16 cellular contexts compared by ENCODE assay signal in the genomic region with DNA sequence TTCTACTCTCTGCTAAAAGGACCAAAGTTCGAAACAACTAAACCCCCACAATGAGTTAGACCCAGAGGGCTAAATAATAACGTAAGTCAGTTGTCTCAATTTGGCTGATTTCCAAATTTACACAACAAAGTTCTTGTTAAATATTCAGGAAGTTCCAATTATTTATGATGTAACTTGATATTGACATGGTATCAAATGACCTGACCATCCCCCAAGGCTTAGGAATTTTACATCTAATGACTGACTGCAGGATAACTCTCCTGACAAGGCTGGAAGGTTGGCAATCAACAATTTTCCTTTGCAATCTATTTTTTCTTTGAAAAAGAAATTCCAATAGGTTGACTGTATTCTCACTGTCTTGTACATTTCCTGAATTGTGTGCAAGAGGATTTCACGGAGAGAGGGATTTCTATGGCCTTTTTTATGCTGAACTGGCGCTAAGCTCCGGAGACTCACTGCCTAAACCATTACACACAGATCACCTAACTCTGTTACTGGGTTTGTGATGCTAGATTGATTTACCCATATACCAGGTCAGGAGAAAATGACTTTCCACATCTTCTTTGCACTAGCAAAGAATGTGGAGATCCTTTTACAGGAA. TPM values are rescaled to one million over a fixed set of nuclear protein-coding genes. Genes with fewer than 3 reads are reported as not detected.
DNase-seq lines count a peak whose midpoint lies in the region; ATAC-seq and TF ChIP-seq lines count a peak whose summit lies in the region.
"Had no signal": no experiment of that assay in that cellular context is flagged by ENCODE, and none has a peak within 500 bp of the region (broad histone marks: within the 10 kb centered on the region; RNA-seq: fewer than 3 reads in every experiment).

No MANE protein-coding gene starts in this region.

- peak overlapping the region; percentile 29 for H3K27ac ChIP-seq in A673 (ENCODE audit: low read depth, low read length, poor library complexity, severe bottlenecking)
- H3K27ac ChIP-seq: breast epithelium had no signal

- no peaks in the 10 kb centered on the region for H3K36me3 ChIP-seq in A673 (ENCODE audit: insufficient read depth, low read length, poor library complexity, severe bottlenecking)
- H3K36me3 ChIP-seq: breast epithelium had no signal

- peak; percentile 85 for DNase-seq in A673 (ENCODE audit: low spot score)
- DNase-seq in NCI-H1105 (lab: John Stamatoyannopoulos, UW), result peak; percentile 98
- DNase-seq in foreskin melanocyte, result peak; percentile 93
- no peak for DNase-seq in GOT3 (lab: John Stamatoyannopoulos, UW)
- no peak for DNase-seq in NCI-H446 (lab: John Stamatoyannopoulos, UW)
- no peak for DNase-seq in activated naive CD8-positive, alpha-beta T cell treated with anti-CD3 and anti-CD28 coated beads, Interleukin-2, amount 50 U/mL, for 24 hours
- DNase-seq: activated effector memory CD4-positive, alpha-beta T cell treated with anti-CD3 and anti-CD28 coated beads, Interleukin-2, amount 50 U/mL, for 16 hours; effector CD8-positive, alpha-beta T cell; NCI-H524; occipital lobe; Right ventricle myocardium superior; substantia nigra had no signal

- no TSS peak for BruUV-seq in A673 (replicated peaks; lab: Mats Ljungman, UMichigan)

- no peaks in the 10 kb centered on the region for H3K4me1 Mint-ChIP-seq in activated naive CD8-positive, alpha-beta T cell treated with anti-CD3 and anti-CD28 coated beads, Interleukin-2, amount 50 U/mL, for 24 hours
- H3K4me1 Mint-ChIP-seq: memory B cell had no signal

- no peak overlapping the region for H3K4me3 Mint-ChIP-seq in activated naive CD8-positive, alpha-beta T cell treated with anti-CD3 and anti-CD28 coated beads, Interleukin-2, amount 50 U/mL, for 24 hours
- H3K4me3 Mint-ChIP-seq: memory B cell had no signal

- ATAC-seq in activated naive CD8-positive, alpha-beta T cell treated with anti-CD3 and anti-CD28 coated beads, Interleukin-2, amount 50 U/mL, for 24 hours, result no peak
- ATAC-seq in HG03439 (IDR thresholded peaks at IDR 0.05; ENCODE audit: unreplicated experiment), result no peak

- intact Hi-C loops in A673 (cut with micrococcal nuclease; ENCODE audit: unreplicated experiment), result no loop called here

- H3K9me3 Mint-ChIP-seq in activated naive CD8-positive, alpha-beta T cell treated with anti-CD3 and anti-CD28 coated beads, Interleukin-2, amount 50 U/mL, for 24 hours, result no peaks in the 10 kb centered on the region

- POLR2A ChIA-PET in A673 (lab: Charles Lee; ENCODE audit: low non-redundant PET), result no interaction called here

- no peak overlapping the region for H3K4me3 ChIP-seq in A673 (ENCODE audit: low read depth, low read length, poor library complexity, severe bottlenecking)
- H3K4me3 ChIP-seq: breast epithelium had no signal

- no peaks in the 10 kb centered on the region for H3K27me3 ChIP-seq in A673 (replicated peaks; ENCODE audit: insufficient read depth, low read depth, low read length, poor library complexity)
- H3K27me3 ChIP-seq: breast epithelium had no signal

- H3K36me3 Mint-ChIP-seq in activated naive CD8-positive, alpha-beta T cell treated with anti-CD3 and anti-CD28 coated beads, Interleukin-2, amount 50 U/mL, for 24 hours (ENCODE audit: low read depth), result no peaks in the 10 kb centered on the region

- peaks cover 24% of the 10 kb centered on the region for H3K4me1 ChIP-seq in A673 (ENCODE audit: insufficient read depth, low read length, poor library complexity, severe bottlenecking)
- H3K4me1 ChIP-seq: breast epithelium had no signal

- CTCF ChIA-PET in A673 (lab: Charles Lee), result no interaction called here

- peaks cover 3% of the 10 kb centered on the region for H3K27me3 Mint-ChIP-seq in activated naive CD8-positive, alpha-beta T cell treated with anti-CD3 and anti-CD28 coated beads, Interleukin-2, amount 50 U/mL, for 24 hours

- no peak overlapping the region for H3K27ac Mint-ChIP-seq in activated naive CD8-positive, alpha-beta T cell treated with anti-CD3 and anti-CD28 coated beads, Interleukin-2, amount 50 U/mL, for 24 hours
- H3K27ac Mint-ChIP-seq: memory B cell had no signal

- TF ChIP-seq CTCF in A673 (conservative IDR thresholded peaks at IDR 0.05; ENCODE audit: low read depth, low read length), result no peak

- no peaks in the 10 kb centered on the region for H3K9me3 ChIP-seq in A673 (ENCODE audit: low read depth, low read length, poor library complexity, severe bottlenecking)
- H3K9me3 ChIP-seq: breast epithelium had no signal

TF ChIP-seq in PFSK-1, 5 proteins besides CTCF, POLR2A, EP300 and RAD21:
- TF ChIP-seq POLR2AphosphoS5 (IDR thresholded peaks at IDR 0.05; ENCODE audit: low read depth, low read length), result no peak
- peak; percentile 24; the same call in 1 of the 2 replicates for TF ChIP-seq TAF1 (IDR thresholded peaks at IDR 0.05; ENCODE audit: borderline replicate concordance, insufficient read depth, low read length)

RNA-seq across cellular contexts. Expression of a gene that starts 9.6 kb away (rescaled TPM):
- total RNA-seq in A673 (2021), result 25.3 and 31.0 TPM in 2 replicates
- 7.0 TPM for polyA plus RNA-seq in PFSK-1 (2012; ENCODE audit: insufficient read length, low read depth)

Comparison
In these comparisons a context has a peak if more than half of its experiments do, and no peak if none do; other contexts are left out.
1. DNase-seq: peak in A673 (single experiment), NCI-H1105 (single experiment) and foreskin melanocyte (single experiment); none in GOT3 (single experiment), NCI-H446 (0 of 2) and activated naive CD8-positive, alpha-beta T cell treated with anti-CD3 and anti-CD28 coated beads, Interleukin-2, amount 50 U/mL, for 24 hours (single experiment).